ENCODE assay signal across 8 cellular contexts in genomic region chr6:43428112-43428570, GRCh38. TPM values are rescaled to one million over a fixed set of nuclear protein-coding genes. Genes with fewer than 3 reads are reported as not detected.
DNase-seq lines count a peak whose midpoint lies in the region; ATAC-seq, FAIRE-seq and TF ChIP-seq lines count a peak whose summit lies in the region.

No MANE protein-coding gene starts in this region.

- peak overlapping the region; percentile 82 for H3K27ac ChIP-seq in 22Rv1
- H3K27ac ChIP-seq in keratinocyte (ENCODE audit: control insufficient read depth, insufficient read depth, low read length): peak overlapping the region; percentile 73
- H3K27ac ChIP-seq in substantia nigra (ENCODE audit: low read depth, low read length, poor library complexity, severe bottlenecking): peak overlapping the region; percentile 88

- peaks cover 35% of the 10 kb centered on the region for H3K79me2 ChIP-seq in keratinocyte (ENCODE audit: control insufficient read depth, insufficient read depth, low read length)

- TF ChIP-seq POLR2A in H54 (IDR thresholded peaks at IDR 0.05; ENCODE audit: low read depth, low read length): no peak

- no peaks in the 10 kb centered on the region for H3K9me3 Mint-ChIP-seq in activated naive CD4-positive, alpha-beta T cell treated with anti-CD3 and anti-CD28 coated beads, Interleukin-2, amount 50 U/mL, for 24 hours

- H3K36me3 Mint-ChIP-seq in activated naive CD4-positive, alpha-beta T cell treated with anti-CD3 and anti-CD28 coated beads, Interleukin-2, amount 50 U/mL, for 24 hours: peaks cover 2% of the 10 kb centered on the region

- H3K4me3 Mint-ChIP-seq in activated naive CD4-positive, alpha-beta T cell treated with anti-CD3 and anti-CD28 coated beads, Interleukin-2, amount 50 U/mL, for 24 hours: peak overlapping the region; percentile 97

- H3K27ac Mint-ChIP-seq in activated naive CD4-positive, alpha-beta T cell treated with anti-CD3 and anti-CD28 coated beads, Interleukin-2, amount 50 U/mL, for 24 hours: peak overlapping the region; percentile 97

- dilution Hi-C loops in keratinocyte (cut with MboI; ENCODE audit: extremely low pct_ligation_motif_present, low sequenced_read_pairs): no loop called here

- no peaks in the 10 kb centered on the region for H3K9me1 ChIP-seq in keratinocyte (ENCODE audit: control insufficient read depth, extremely low read depth, insufficient read depth, low read length)

- H3K27me3 Mint-ChIP-seq in activated naive CD4-positive, alpha-beta T cell treated with anti-CD3 and anti-CD28 coated beads, Interleukin-2, amount 50 U/mL, for 24 hours: no peaks in the 10 kb centered on the region

- peaks cover 9 to 18% of the 10 kb centered on the region in 2 experiments for H3K36me3 ChIP-seq in keratinocyte (ENCODE audit: control insufficient read depth in 2 of 2, extremely low read depth in 1 of 2, insufficient read depth in 2 of 2, low read length in 2 of 2)

- FAIRE-seq in keratinocyte (lab: Jason Lieb, UNC): no peak
- no peak for FAIRE-seq in H54 (lab: Jason Lieb, UNC)

- TF ChIP-seq CTCF in 22Rv1 (IDR thresholded peaks at IDR 0.05) (no peak), keratinocyte (optimal IDR thresholded peaks at IDR 0.05 in 1 of 3, IDR thresholded peaks at IDR 0.05 in 1 of 3, conservative IDR thresholded peaks at IDR 0.05 in 1 of 3; ENCODE audit: extremely low read depth in 1 of 3, insufficient read depth in 2 of 3, low read length in 3 of 3) (no peak)

- H3K4me3 ChIP-seq in keratinocyte (ENCODE audit: control insufficient read depth in 2 of 3, extremely low read depth in 1 of 3, insufficient read depth in 2 of 3, low read depth in 1 of 3, low read length in 3 of 3): peak overlapping the region; percentile 54 to 96 (median 91)

- no peaks in the 10 kb centered on the region for H3K27me3 ChIP-seq in keratinocyte (ENCODE audit: control insufficient read depth, extremely low read depth, insufficient read depth, low read length)

- no peaks in the 10 kb centered on the region for H4K20me1 ChIP-seq in keratinocyte (ENCODE audit: control insufficient read depth, extremely low read depth, insufficient read depth, low read length)

- DNase-seq in keratinocyte (ENCODE audit: low read depth, low spot score) (no peak), substantia nigra (lab: John Stamatoyannopoulos, UW) (peak in 3 of 49 donors; percentile 38 to 59 (median 47)), NCI-H1436 treated with DMSO at 0.1 percent for 48 hours (lab: John Stamatoyannopoulos, UW) (no peak), H54 (ENCODE audit: insufficient read length, low spot score) (no peak)

- H3K9ac ChIP-seq in keratinocyte (ENCODE audit: control insufficient read depth, extremely low read depth, insufficient read depth, low read length): peak overlapping the region; percentile 91

- peak overlapping the region; percentile 94 for H2AFZ ChIP-seq in keratinocyte (ENCODE audit: control insufficient read depth, low read length)

- no peaks in the 10 kb centered on the region for H3K9me3 ChIP-seq in keratinocyte (ENCODE audit: control insufficient read depth, low read depth, low read length)

- peaks cover 24% of the 10 kb centered on the region for H3K4me1 Mint-ChIP-seq in activated naive CD4-positive, alpha-beta T cell treated with anti-CD3 and anti-CD28 coated beads, Interleukin-2, amount 50 U/mL, for 24 hours

- peak; percentile 25 for ATAC-seq in GM21423 (IDR thresholded peaks at IDR 0.05; ENCODE audit: unreplicated experiment)
- ATAC-seq in GM18520 (IDR thresholded peaks at IDR 0.05; ENCODE audit: unreplicated experiment): no peak

- H3K4me2 ChIP-seq in keratinocyte (ENCODE audit: control insufficient read depth, extremely low read depth, insufficient read depth, low read depth, low read length): peak overlapping the region; percentile 85

- peaks cover 15% of the 10 kb centered on the region for H3K4me1 ChIP-seq in keratinocyte (ENCODE audit: control insufficient read depth, extremely low read depth, insufficient read depth, low read length)

RNA-seq across cellular contexts. Expression of gene ABCC10, which starts 0.8 kb away (rescaled TPM):
- 17.9 to 30.1 TPM (median 23.0 TPM) in 3 replicates for polyA plus RNA-seq in keratinocyte
- polyA plus RNA-seq in keratinocyte (2011; ENCODE audit: low read depth): 3.5 TPM
- 9.9 and 14.6 TPM in 2 replicates for polyA plus RNA-seq in keratinocyte (2011; cell fraction: cytosol; rRNA removed)
- 103 and 119 TPM in 2 replicates for polyA plus RNA-seq in keratinocyte (2011; cell fraction: nucleus; rRNA removed)
- polyA plus RNA-seq in keratinocyte (2012; ENCODE audit: low replicate concordance): 13.7 and 28.9 TPM in 2 replicates
- 33.9 to 46.4 TPM (median 35.0 TPM) in 3 replicates for polyA minus RNA-seq in keratinocyte
- polyA minus RNA-seq in keratinocyte (2011; cell fraction: cytosol; rRNA and poly(A)+ RNA removed): 29.9 TPM
- 84.7 and 90.7 TPM in 2 replicates for polyA minus RNA-seq in keratinocyte (2011; cell fraction: nucleus; rRNA and poly(A)+ RNA removed)

RNA-seq across cellular contexts. Expression of gene DLK2, which starts 27.2 kb away (rescaled TPM):
- polyA plus RNA-seq in keratinocyte: 19.8 to 32.2 TPM (median 31.6 TPM) in 3 replicates
- 2.2 TPM for polyA plus RNA-seq in keratinocyte (2011; ENCODE audit: low read depth)
- 21.9 and 51.1 TPM in 2 replicates for polyA plus RNA-seq in keratinocyte (2011; cell fraction: cytosol; rRNA removed)
- 55.1 and 77.8 TPM in 2 replicates for polyA plus RNA-seq in keratinocyte (2011; cell fraction: nucleus; rRNA removed)
- polyA plus RNA-seq in keratinocyte (2012; ENCODE audit: low replicate concordance): 20.2 and 38.7 TPM in 2 replicates
- polyA minus RNA-seq in keratinocyte: 23.2 to 88.5 TPM (median 28.0 TPM) in 3 replicates
- polyA minus RNA-seq in keratinocyte (2011; cell fraction: cytosol; rRNA and poly(A)+ RNA removed): 67.7 TPM
- polyA minus RNA-seq in keratinocyte (2011; cell fraction: nucleus; rRNA and poly(A)+ RNA removed): 34.7 and 38.7 TPM in 2 replicates

RNA-seq across cellular contexts. Expression of gene TJAP1, which starts 49.2 kb away (rescaled TPM):
- polyA plus RNA-seq in keratinocyte: 17.2 to 45.5 TPM (median 23.3 TPM) in 3 replicates
- polyA plus RNA-seq in keratinocyte (2011; ENCODE audit: low read depth): 41.6 TPM
- polyA plus RNA-seq in keratinocyte (2011; cell fraction: cytosol; rRNA removed): 14.3 and 25.4 TPM in 2 replicates
- 78.8 and 84.0 TPM in 2 replicates for polyA plus RNA-seq in keratinocyte (2011; cell fraction: nucleus; rRNA removed)
- polyA plus RNA-seq in keratinocyte (2012; ENCODE audit: low replicate concordance): 12.6 and 28.6 TPM in 2 replicates
- 10.4 to 24.4 TPM (median 16.7 TPM) in 3 replicates for polyA minus RNA-seq in keratinocyte
- polyA minus RNA-seq in keratinocyte (2011; cell fraction: cytosol; rRNA and poly(A)+ RNA removed): 11.7 TPM
- 11.8 and 19.6 TPM in 2 replicates for polyA minus RNA-seq in keratinocyte (2011; cell fraction: nucleus; rRNA and poly(A)+ RNA removed)

RNA-seq across cellular contexts. Expression of gene ZNF318, which starts 58.7 kb away (rescaled TPM):
- 11.4 to 15.9 TPM (median 14.6 TPM) in 3 replicates for polyA plus RNA-seq in keratinocyte
- 7.6 TPM for polyA plus RNA-seq in keratinocyte (2011; ENCODE audit: low read depth)
- 7.9 and 12.9 TPM in 2 replicates for polyA plus RNA-seq in keratinocyte (2011; cell fraction: cytosol; rRNA removed)
- 29.3 and 36.5 TPM in 2 replicates for polyA plus RNA-seq in keratinocyte (2011; cell fraction: nucleus; rRNA removed)
- 5.6 and 11.5 TPM in 2 replicates for polyA plus RNA-seq in keratinocyte (2012; ENCODE audit: low replicate concordance)
- 27.8 to 33.7 TPM (median 29.8 TPM) in 3 replicates for polyA minus RNA-seq in keratinocyte
- 13.2 TPM for polyA minus RNA-seq in keratinocyte (2011; cell fraction: cytosol; rRNA and poly(A)+ RNA removed)
- polyA minus RNA-seq in keratinocyte (2011; cell fraction: nucleus; rRNA and poly(A)+ RNA removed): 19.5 and 30.5 TPM in 2 replicates
